In genomic region chr15:51727141-51727897, GRCh38 we compare ENCODE assay signal across 9 cellular contexts. TPM values are rescaled to one million over a fixed set of nuclear protein-coding genes. Genes with fewer than 3 reads are reported as not detected.
DNase-seq lines count a peak whose midpoint lies in the region; ATAC-seq and TF ChIP-seq lines count a peak whose summit lies in the region.
"Had no signal": no experiment of that assay in that cellular context is flagged by ENCODE, and none has a peak within 500 bp of the region (broad histone marks: within the 10 kb centered on the region; RNA-seq: fewer than 3 reads in every experiment).

No MANE protein-coding gene starts in this region.

- H3K27me3 ChIP-seq in uterus: no peaks in the 10 kb centered on the region

- intact Hi-C loops in uterus (cut with DNase I; ENCODE audit: low total_unique reads): no loop called here

- DNase-seq in stimulated activated naive CD4-positive, alpha-beta T cell treated with Interleukin-2 at 50 U/mL for 16 hours (lab: John Stamatoyannopoulos, UW): peak; percentile 8
- DNase-seq in stimulated activated naive CD4-positive, alpha-beta T cell (lab: John Stamatoyannopoulos, UW): no peak
- DNase-seq in OCI-M1 (lab: John Stamatoyannopoulos, UW) (peak; percentile 35), fibroblast of villous mesenchyme (ENCODE audit: low read depth) (no peak), uterus (no peak), DMS153 treated with DMSO at 0.1 percent for 48 hours (lab: John Stamatoyannopoulos, UW; ENCODE audit: unreplicated experiment) (no peak), A172 (ENCODE audit: low spot score) (no peak)
- DNase-seq: T-helper 2 cell had no signal

- H3K9me3 ChIP-seq in uterus: no peaks in the 10 kb centered on the region

- peaks cover 8 to 9% of the 10 kb centered on the region in 2 donors for H3K4me1 ChIP-seq in uterus

- peak overlapping the region; percentile 75 to 77 for H3K27ac ChIP-seq in uterus

- TF ChIP-seq CTCF in fibroblast of villous mesenchyme (IDR thresholded peaks at IDR 0.05; ENCODE audit: insufficient read depth, low read depth, low read length) (peak; percentile 40), uterus (IDR thresholded peaks at IDR 0.05) (no peak)

- no peak for TF ChIP-seq POLR2A in uterus (IDR thresholded peaks at IDR 0.05)

- H3K36me3 ChIP-seq in uterus: no peaks in the 10 kb centered on the region

- no peak overlapping the region for H3K4me3 ChIP-seq in fibroblast of villous mesenchyme (ENCODE audit: low read depth, low read length)
- no peak overlapping the region for H3K4me3 ChIP-seq in uterus

- no peak for ATAC-seq in HG03039 (IDR thresholded peaks at IDR 0.05; ENCODE audit: unreplicated experiment)

RNA-seq across cellular contexts. Expression of gene LYSMD2, which starts 10.1 kb away (rescaled TPM):
- total RNA-seq in fibroblast of villous mesenchyme (5.2 and 10.8 TPM in 2 replicates), uterus (10 to 100 TPM in 3 of 4 donors, 1 to 10 TPM in 1; 8.5 to 44.7 (median 25.0) TPM)
- total RNA-seq in A172 (2014; rRNA removed; shearing (Covaris generic)): 25.9 and 27.3 TPM in 2 replicates

RNA-seq across cellular contexts. Expression of gene TMOD2, which starts 24.1 kb away (rescaled TPM):
- total RNA-seq in fibroblast of villous mesenchyme: 5.2 and 7.3 TPM in 2 replicates
- total RNA-seq in uterus: 100 to 1,000 TPM in 1 of 4 donors, 10 to 100 TPM in 3; 20.9 to 113 (median 35.0) TPM
- total RNA-seq in A172 (2014; rRNA removed; shearing (Covaris generic)): 7.0 and 7.9 TPM in 2 replicates

RNA-seq across cellular contexts. Expression of gene SCG3, which starts 46.0 kb away (rescaled TPM):
- under 0.01 TPM in 1 of 2 replicates, not detected in the other for total RNA-seq in fibroblast of villous mesenchyme
- under 1 TPM in 1 of 4 donors, not detected in 3; 0.41 TPM for total RNA-seq in uterus
- total RNA-seq in A172 (2014; rRNA removed; shearing (Covaris generic)): not detected in 2 replicates

Comparison
In these comparisons a context has a peak if more than half of its experiments do, and no peak if none do; other contexts are left out.
1. DNase-seq: peak in stimulated activated naive CD4-positive, alpha-beta T cell treated with Interleukin-2 at 50 U/mL for 16 hours (single experiment) and OCI-M1 (single experiment); none in stimulated activated naive CD4-positive, alpha-beta T cell (0 of 6), fibroblast of villous mesenchyme (single experiment), uterus (0 of 2), DMS153 treated with DMSO at 0.1 percent for 48 hours (single experiment) and A172 (single experiment).